Comparison of ENCODE assay signal across 1 cellular context in genomic region chr2:65098741-65099140, GRCh38.
TF ChIP-seq lines count a peak whose summit lies in the region.

No MANE protein-coding gene starts in this region.

TF ChIP-seq in WTC11, 78 proteins besides CTCF, POLR2A, EP300 and RAD21 (continued from another document):
- TF ChIP-seq ZNF425 (CRISPR knock-in tag; conservative IDR thresholded peaks at IDR 0.05), result no peak
- TF ChIP-seq ZMAT4 (CRISPR knock-in tag; IDR thresholded peaks at IDR 0.05), result no peak
- TF ChIP-seq, protein P1, sequence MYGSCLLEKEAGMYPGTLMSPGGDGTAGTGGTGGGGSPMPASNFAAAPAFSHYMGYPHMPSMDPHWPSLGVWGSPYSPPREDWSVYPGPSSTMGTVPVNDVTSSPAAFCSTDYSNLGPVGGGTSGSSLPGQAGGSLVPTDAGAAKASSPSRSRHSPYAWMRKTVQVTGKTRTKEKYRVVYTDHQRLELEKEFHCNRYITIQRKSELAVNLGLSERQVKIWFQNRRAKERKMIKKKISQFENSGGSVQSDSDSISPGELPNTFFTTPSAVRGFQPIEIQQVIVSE (CRISPR knock-in tag; IDR thresholded peaks at IDR 0.05; ENCODE audit: borderline replicate concordance), result no peak
- TF ChIP-seq, protein P2, sequence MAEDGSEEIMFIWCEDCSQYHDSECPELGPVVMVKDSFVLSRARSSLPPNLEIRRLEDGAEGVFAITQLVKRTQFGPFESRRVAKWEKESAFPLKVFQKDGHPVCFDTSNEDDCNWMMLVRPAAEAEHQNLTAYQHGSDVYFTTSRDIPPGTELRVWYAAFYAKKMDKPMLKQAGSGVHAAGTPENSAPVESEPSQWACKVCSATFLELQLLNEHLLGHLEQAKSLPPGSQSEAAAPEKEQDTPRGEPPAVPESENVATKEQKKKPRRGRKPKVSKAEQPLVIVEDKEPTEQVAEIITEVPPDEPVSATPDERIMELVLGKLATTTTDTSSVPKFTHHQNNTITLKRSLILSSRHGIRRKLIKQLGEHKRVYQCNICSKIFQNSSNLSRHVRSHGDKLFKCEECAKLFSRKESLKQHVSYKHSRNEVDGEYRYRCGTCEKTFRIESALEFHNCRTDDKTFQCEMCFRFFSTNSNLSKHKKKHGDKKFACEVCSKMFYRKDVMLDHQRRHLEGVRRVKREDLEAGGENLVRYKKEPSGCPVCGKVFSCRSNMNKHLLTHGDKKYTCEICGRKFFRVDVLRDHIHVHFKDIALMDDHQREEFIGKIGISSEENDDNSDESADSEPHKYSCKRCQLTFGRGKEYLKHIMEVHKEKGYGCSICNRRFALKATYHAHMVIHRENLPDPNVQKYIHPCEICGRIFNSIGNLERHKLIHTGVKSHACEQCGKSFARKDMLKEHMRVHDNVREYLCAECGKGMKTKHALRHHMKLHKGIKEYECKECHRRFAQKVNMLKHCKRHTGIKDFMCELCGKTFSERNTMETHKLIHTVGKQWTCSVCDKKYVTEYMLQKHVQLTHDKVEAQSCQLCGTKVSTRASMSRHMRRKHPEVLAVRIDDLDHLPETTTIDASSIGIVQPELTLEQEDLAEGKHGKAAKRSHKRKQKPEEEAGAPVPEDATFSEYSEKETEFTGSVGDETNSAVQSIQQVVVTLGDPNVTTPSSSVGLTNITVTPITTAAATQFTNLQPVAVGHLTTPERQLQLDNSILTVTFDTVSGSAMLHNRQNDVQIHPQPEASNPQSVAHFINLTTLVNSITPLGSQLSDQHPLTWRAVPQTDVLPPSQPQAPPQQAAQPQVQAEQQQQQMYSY (CRISPR knock-in tag; IDR thresholded peaks at IDR 0.05), result no peak
